1 cellular context compared by ENCODE assay signal in the genomic region with DNA sequence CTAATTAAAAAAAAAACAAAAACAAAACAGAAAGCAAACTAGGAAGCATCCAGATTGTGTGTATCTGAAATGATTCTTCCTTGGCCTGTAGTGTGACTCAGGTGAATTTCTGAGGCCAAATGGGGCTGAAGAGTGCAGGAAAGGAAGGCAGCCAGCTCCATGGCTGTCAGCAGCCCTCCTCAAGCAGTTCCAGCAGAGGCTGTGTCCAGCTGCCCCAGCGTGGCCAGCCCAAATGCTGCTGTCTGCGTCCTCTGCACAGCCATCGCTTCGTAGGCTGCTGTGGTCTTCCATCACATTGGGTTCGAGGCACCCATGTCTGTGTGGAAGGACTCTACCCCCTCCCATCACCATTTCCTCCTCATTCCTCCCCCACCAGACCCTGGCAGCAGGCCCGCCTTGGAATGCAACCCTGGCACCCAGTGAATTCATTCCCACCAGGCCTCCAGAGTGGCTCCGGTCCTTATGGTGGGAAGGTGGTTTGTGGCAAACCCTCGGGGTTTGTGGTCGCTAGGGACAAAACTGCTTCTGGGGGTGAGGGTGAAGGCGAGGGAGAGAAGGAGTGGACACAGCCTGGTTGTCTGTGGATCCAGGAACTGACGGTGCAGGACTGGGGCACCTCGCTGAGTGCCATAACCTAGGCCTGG.
TF ChIP-seq lines count a peak whose summit lies in the region.

No MANE protein-coding gene starts in this region.

TF ChIP-seq in H1, 55 proteins besides CTCF, POLR2A, EP300 and RAD21 (continued from another document):
- TF ChIP-seq TAF1 (IDR thresholded peaks at IDR 0.05; ENCODE audit: low read depth, low read length), result no peak
- TF ChIP-seq NRF1 (IDR thresholded peaks at IDR 0.05; ENCODE audit: low read depth, low read length), result no peak
- TF ChIP-seq RBBP5 (IDR thresholded peaks at IDR 0.05; ENCODE audit: borderline replicate concordance, low read depth, low read length), result no peak
- TF ChIP-seq GABPA (IDR thresholded peaks at IDR 0.05; ENCODE audit: borderline replicate concordance, insufficient read depth, low read length), result no peak
